Comparison of ENCODE assay signal across 23 cellular contexts in genomic region chr6:84524636-84525035, GRCh38.
DNase-seq lines count a peak whose midpoint lies in the region; ATAC-seq, FAIRE-seq and TF ChIP-seq lines count a peak whose summit lies in the region.
"Had no signal": no experiment of that assay in that cellular context is flagged by ENCODE, and none has a peak within 500 bp of the region (broad histone marks: within the 10 kb centered on the region; RNA-seq: fewer than 3 reads in every experiment).

No MANE protein-coding gene starts in this region.

- intact Hi-C loops in activated CD4-positive, alpha-beta T cell treated with anti-CD3 and anti-CD28 coated beads for 36 hours (cut with DNase I, micrococcal nuclease): no loop called here
- intact Hi-C loops in GM12878 (cut with micrococcal nuclease; ENCODE audit: unreplicated experiment): no loop called here

- peak; percentile 5 for DNase-seq in activated CD4-positive, alpha-beta T cell treated with anti-CD3 and anti-CD28 coated beads for 36 hours
- DNase-seq in activated CD4-positive, alpha-beta T cell treated with anti-CD3 and anti-CD28 coated beads, Interleukin-2, amount 10 ng/mL, durations not matched to agents 7 days and 5 days: no peak
- DNase-seq in M059J (ENCODE audit: low read depth) (peak; percentile 16), GM12878 (ENCODE audit: low read depth, low spot score) (no peak), renal cortical epithelial cell (ENCODE audit: low read depth) (peak; percentile 62), GM10248 (ENCODE audit: extremely low spot score) (no peak), SHP77 treated with DMSO at 0.1 percent for 48 hours (lab: John Stamatoyannopoulos, UW) (no peak), CD1c-positive myeloid dendritic cell (ENCODE audit: extremely low spot score) (no peak)
- DNase-seq: CD4-positive, CD25-positive, alpha-beta regulatory T cell; COR-L47; EL; H7; IMR-90; Karpas-422; NCI-H1105; NCI-H1694; NCI-H510A treated with DMSO at 0.1 percent for 48 hours; NCI-H774; OCI-M1; SJCRH30 had no signal

- no peak overlapping the region for H3K9ac ChIP-seq in GM12878 (ENCODE audit: control insufficient read depth, insufficient read depth, low read length)

- H3K27me3 ChIP-seq in GM12878 (replicated peaks in 1 of 2; ENCODE audit: control insufficient read depth in 2 of 2, insufficient read depth in 2 of 2, low read length in 1 of 2): no peaks in the 10 kb centered on the region
- H3K27me3 ChIP-seq: SJCRH30 had no signal

- POLR2A ChIA-PET in activated CD4-positive, alpha-beta T cell treated with anti-CD3 and anti-CD28 coated beads for 36 hours (lab: Charles Lee): no interaction called here
- POLR2A ChIA-PET in activated CD4-positive, alpha-beta T cell treated with anti-CD3 and anti-CD28 coated beads, Interleukin-2, amount 10 ng/mL, durations not matched to agents 7 days and 5 days (lab: Charles Lee): no interaction called here
- POLR2A ChIA-PET in GM12878 (lab: Charles Lee): no interaction called here
- POLR2A ChIA-PET in GM10248 (lab: Yijun Ruan, JAX): no interaction called here

- RAD21 ChIA-PET in GM12878 (lab: Charles Lee; ENCODE audit: unreplicated experiment): no interaction called here

- no peak for TF ChIP-seq POLR2A in GM12878 (IDR thresholded peaks at IDR 0.05; ENCODE audit: low read depth, low read length)

- WGBS in GM12878 (ENCODE audit: insufficient coverage, insufficient replicate concordance, low lambda C conversion rate, missing lambda C conversion rate): 0% methylated on average over 4 of the region's 4 CpGs

- SMC1A ChIA-PET in GM12878 (lab: Charles Lee; ENCODE audit: uncharacterized antibody, unreplicated experiment): interaction anchor here (1.0 to 2.2 kb wide), 3 partner anchors 13 to 121 kb away, joined by 3 to 6 read pairs (median 3); no protein-coding TSS in a partner anchor

- no peak overlapping the region for H3K4me2 ChIP-seq in GM12878 (ENCODE audit: control insufficient read depth, insufficient read depth)

- H3K4me1 ChIP-seq in GM12878 (ENCODE audit: control insufficient read depth, insufficient read depth, low read length): no peaks in the 10 kb centered on the region

- peaks cover 4% of the 10 kb centered on the region for H3K27me3 Mint-ChIP-seq in activated CD4-positive, alpha-beta T cell treated with anti-CD3 and anti-CD28 coated beads for 36 hours
- no peaks in the 10 kb centered on the region for H3K27me3 Mint-ChIP-seq in activated CD4-positive, alpha-beta T cell treated with anti-CD3 and anti-CD28 coated beads, Interleukin-2, amount 10 ng/mL, durations not matched to agents 7 days and 5 days
- H3K27me3 Mint-ChIP-seq: B cell; CD4-positive, CD25-positive, alpha-beta regulatory T cell had no signal

- no peaks in the 10 kb centered on the region for H4K20me1 ChIP-seq in GM12878 (ENCODE audit: control insufficient read depth, insufficient read depth)

- H3K9me3 ChIP-seq in GM12878 (replicated peaks; ENCODE audit: control insufficient read depth, insufficient read depth, low read length): no peaks in the 10 kb centered on the region
- H3K9me3 ChIP-seq: SJCRH30 had no signal

- no peaks in the 10 kb centered on the region for H3K36me3 ChIP-seq in GM12878 (ENCODE audit: control insufficient read depth in 2 of 2, insufficient read depth in 2 of 2, low read length in 1 of 2)
- H3K36me3 ChIP-seq: SJCRH30 had no signal

- no peak overlapping the region for H3K4me3 ChIP-seq in GM12878
- H3K4me3 ChIP-seq: SJCRH30 had no signal

- no peak overlapping the region for H3K27ac Mint-ChIP-seq in activated CD4-positive, alpha-beta T cell treated with anti-CD3 and anti-CD28 coated beads for 36 hours
- H3K27ac Mint-ChIP-seq in activated CD4-positive, alpha-beta T cell treated with anti-CD3 and anti-CD28 coated beads, Interleukin-2, amount 10 ng/mL, durations not matched to agents 7 days and 5 days: no peak overlapping the region
- H3K27ac Mint-ChIP-seq: B cell; CD4-positive, CD25-positive, alpha-beta regulatory T cell had no signal

- H3K36me3 Mint-ChIP-seq in activated CD4-positive, alpha-beta T cell treated with anti-CD3 and anti-CD28 coated beads for 36 hours (ENCODE audit: low read depth): no peaks in the 10 kb centered on the region
- H3K36me3 Mint-ChIP-seq in activated CD4-positive, alpha-beta T cell treated with anti-CD3 and anti-CD28 coated beads, Interleukin-2, amount 10 ng/mL, durations not matched to agents 7 days and 5 days (ENCODE audit: low read depth): no peaks in the 10 kb centered on the region
- H3K36me3 Mint-ChIP-seq: CD4-positive, CD25-positive, alpha-beta regulatory T cell had no signal

- no peak for ATAC-seq in activated CD4-positive, alpha-beta T cell treated with anti-CD3 and anti-CD28 coated beads for 36 hours
- peak; percentile 24; the same call in 2 of the 3 replicates for ATAC-seq in GM12878

- no peaks in the 10 kb centered on the region for H3K9me3 Mint-ChIP-seq in activated CD4-positive, alpha-beta T cell treated with anti-CD3 and anti-CD28 coated beads for 36 hours (ENCODE audit: low read depth)
- no peaks in the 10 kb centered on the region for H3K9me3 Mint-ChIP-seq in activated CD4-positive, alpha-beta T cell treated with anti-CD3 and anti-CD28 coated beads, Interleukin-2, amount 10 ng/mL, durations not matched to agents 7 days and 5 days

- no peak for TF ChIP-seq EP300 in GM12878 (IDR thresholded peaks at IDR 0.05; ENCODE audit: borderline replicate concordance in 1 of 2, control insufficient read depth in 1 of 2, low read depth in 2 of 2, low read length in 2 of 2)

- TF ChIP-seq RAD21 in GM12878 (IDR thresholded peaks at IDR 0.05; ENCODE audit: insufficient read depth, low read depth, low read length): no peak

- H3K27ac ChIP-seq in GM12878 (ENCODE audit: control insufficient read depth, insufficient read depth): no peak overlapping the region
- H3K27ac ChIP-seq: HL-60, SJCRH30 had no signal

- no peak overlapping the region for H3K4me3 Mint-ChIP-seq in activated CD4-positive, alpha-beta T cell treated with anti-CD3 and anti-CD28 coated beads for 36 hours
- H3K4me3 Mint-ChIP-seq in activated CD4-positive, alpha-beta T cell treated with anti-CD3 and anti-CD28 coated beads, Interleukin-2, amount 10 ng/mL, durations not matched to agents 7 days and 5 days: no peak overlapping the region
- H3K4me3 Mint-ChIP-seq: B cell; CD4-positive, CD25-positive, alpha-beta regulatory T cell had no signal

- H3K79me2 ChIP-seq in GM12878 (ENCODE audit: control insufficient read depth, insufficient read depth, low read length): no peaks in the 10 kb centered on the region

- no TSS peak for BruUV-seq in GM12878 (replicated peaks; lab: Mats Ljungman, UMichigan)

- CTCF ChIA-PET in activated CD4-positive, alpha-beta T cell treated with anti-CD3 and anti-CD28 coated beads for 36 hours (lab: Charles Lee): no interaction called here
- CTCF ChIA-PET in activated CD4-positive, alpha-beta T cell treated with anti-CD3 and anti-CD28 coated beads, Interleukin-2, amount 10 ng/mL, durations not matched to agents 7 days and 5 days (lab: Charles Lee): no interaction called here
- CTCF ChIA-PET in GM12878 (lab: Yijun Ruan, JAX): interaction anchor here (1.3 kb wide), 1 partner anchor 21 kb away, joined by 3 read pairs; no protein-coding TSS in a partner anchor
- CTCF ChIA-PET in GM10248 (lab: Yijun Ruan, JAX): no interaction called here

- no peaks in the 10 kb centered on the region for H3K4me1 Mint-ChIP-seq in activated CD4-positive, alpha-beta T cell treated with anti-CD3 and anti-CD28 coated beads for 36 hours
- H3K4me1 Mint-ChIP-seq in activated CD4-positive, alpha-beta T cell treated with anti-CD3 and anti-CD28 coated beads, Interleukin-2, amount 10 ng/mL, durations not matched to agents 7 days and 5 days: no peaks in the 10 kb centered on the region
- H3K4me1 Mint-ChIP-seq: B cell; CD4-positive, CD25-positive, alpha-beta regulatory T cell had no signal

- TF ChIP-seq CTCF in GM12878 (IDR thresholded peaks at IDR 0.05 in 2 of 3, conservative IDR thresholded peaks at IDR 0.05 in 1 of 3; ENCODE audit: control insufficient read depth in 2 of 3, extremely low read depth in 1 of 3, insufficient read depth in 1 of 3, low read depth in 3 of 3, low read length in 3 of 3) (no peak), GM10248 (IDR thresholded peaks at IDR 0.05; ENCODE audit: control extremely low read depth, extremely low read depth, low read depth, missing control alignments) (no peak)

- in situ Hi-C loops in GM12878 (cut with MboI): no loop called here

- no peak for FAIRE-seq in GM12878 (lab: Jason Lieb, UNC)
- FAIRE-seq: HTR-8/SVneo had no signal

- H2AFZ ChIP-seq in GM12878 (ENCODE audit: control insufficient read depth, low read depth, low read length): no peak overlapping the region

TF ChIP-seq in GM12878, 131 proteins besides CTCF, POLR2A, EP300 and RAD21:
- TF ChIP-seq NR2F1 (conservative IDR thresholded peaks at IDR 0.05) (peak; percentile 26; the same call in 1 of the 2 replicates), CBX5 (IDR thresholded peaks at IDR 0.05; ENCODE audit: low read depth) (no peak), MXI1 (IDR thresholded peaks at IDR 0.05; ENCODE audit: low read depth, low read length) (no peak)

Comparison
In these comparisons a context has a peak if more than half of its experiments do, and no peak if none do; other contexts are left out.
1. DNase-seq: peak in activated CD4-positive, alpha-beta T cell treated with anti-CD3 and anti-CD28 coated beads for 36 hours (single experiment), M059J (single experiment) and renal cortical epithelial cell (single experiment); none in activated CD4-positive, alpha-beta T cell treated with anti-CD3 and anti-CD28 coated beads, Interleukin-2, amount 10 ng/mL, durations not matched to agents 7 days and 5 days (single experiment), GM12878 (single experiment), GM10248 (single experiment), SHP77 treated with DMSO at 0.1 percent for 48 hours (single experiment) and CD1c-positive myeloid dendritic cell (single experiment).